Comparison of ENCODE assay signal across 2 cellular contexts in the genomic region with DNA sequence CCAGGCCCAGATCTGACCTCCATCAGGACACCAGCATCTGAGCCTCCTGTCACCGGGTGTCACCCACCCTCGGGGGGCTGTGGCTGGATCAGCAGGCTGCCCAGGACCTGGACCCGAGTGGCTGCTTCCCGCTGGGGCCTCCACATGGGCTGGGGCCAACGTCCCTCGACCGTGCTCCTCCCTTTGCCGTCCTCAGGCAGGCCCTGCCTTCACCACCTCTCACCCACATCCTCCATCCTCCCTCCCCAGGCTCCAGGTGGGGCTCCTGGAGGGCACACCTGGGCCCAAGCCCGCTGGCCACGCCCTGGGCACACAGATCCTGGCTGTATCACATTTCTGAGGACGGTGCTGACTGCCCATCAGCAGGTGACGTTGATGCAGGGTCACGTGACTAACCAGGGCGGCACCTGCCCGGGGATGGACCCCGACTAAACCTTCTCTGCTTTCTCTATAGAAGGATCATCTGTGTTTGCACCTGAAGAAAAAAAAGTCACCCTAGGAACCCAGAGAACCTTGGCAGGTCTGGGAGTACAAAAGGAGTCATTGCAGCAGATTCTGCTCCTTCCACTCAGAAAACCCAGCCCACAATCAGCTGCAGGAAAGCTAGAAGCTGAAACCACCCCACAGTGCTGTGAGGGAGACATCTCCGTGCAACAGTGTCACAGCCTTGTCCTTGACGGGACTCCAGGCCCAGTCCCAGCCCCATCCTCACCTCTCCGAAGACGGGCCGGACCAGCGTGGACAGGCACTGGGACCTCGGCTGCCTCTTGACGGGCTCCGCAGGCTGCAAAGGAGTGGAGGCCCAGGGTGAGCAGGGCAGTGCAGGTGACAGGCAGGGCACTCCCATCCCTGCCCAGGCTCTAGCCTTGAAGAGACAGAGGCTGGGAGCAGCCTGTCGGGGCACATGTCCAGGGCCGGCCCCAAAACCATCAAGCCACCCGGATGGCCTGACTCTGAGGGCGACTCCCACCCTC.
A peak's percentile ranks its signal among the peaks of the same experiment; 100 is the strongest.
TF ChIP-seq lines count a peak whose summit lies in the region.

No MANE protein-coding gene starts in this region.

TF ChIP-seq in Ishikawa, 13 proteins besides CTCF, POLR2A, EP300 and RAD21 (continued from another document):
- TF ChIP-seq, protein P1, sequence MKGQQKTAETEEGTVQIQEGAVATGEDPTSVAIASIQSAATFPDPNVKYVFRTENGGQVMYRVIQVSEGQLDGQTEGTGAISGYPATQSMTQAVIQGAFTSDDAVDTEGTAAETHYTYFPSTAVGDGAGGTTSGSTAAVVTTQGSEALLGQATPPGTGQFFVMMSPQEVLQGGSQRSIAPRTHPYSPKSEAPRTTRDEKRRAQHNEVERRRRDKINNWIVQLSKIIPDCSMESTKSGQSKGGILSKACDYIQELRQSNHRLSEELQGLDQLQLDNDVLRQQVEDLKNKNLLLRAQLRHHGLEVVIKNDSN (IDR thresholded peaks at IDR 0.05) = peak; percentile 25; the same call in 1 of the 2 replicates

TF ChIP-seq in SK-N-SH, 30 proteins besides CTCF, POLR2A, EP300 and RAD21 (continued from another document):
- TF ChIP-seq USF2 (IDR thresholded peaks at IDR 0.05; ENCODE audit: borderline replicate concordance, low read depth, low read length) (no peak), TEAD4 (IDR thresholded peaks at IDR 0.05; ENCODE audit: borderline replicate concordance, insufficient read depth) (no peak), POLR2AphosphoS5 (IDR thresholded peaks at IDR 0.05; ENCODE audit: low read depth, low read length) (no peak), GABPA (IDR thresholded peaks at IDR 0.05; ENCODE audit: low read depth) (no peak), IRF3 (IDR thresholded peaks at IDR 0.05; ENCODE audit: low read depth, low read length) (no peak), MAX (IDR thresholded peaks at IDR 0.05; ENCODE audit: low read depth) (no peak), GATA2 (CRISPR knock-in tag; IDR thresholded peaks at IDR 0.05) (no peak), RFX5 (IDR thresholded peaks at IDR 0.05; ENCODE audit: low read length) (no peak), MEF2A (IDR thresholded peaks at IDR 0.05; ENCODE audit: borderline replicate concordance, low read depth) (no peak), ELF1 (IDR thresholded peaks at IDR 0.05) (no peak), NFIC (IDR thresholded peaks at IDR 0.05; ENCODE audit: borderline replicate concordance) (no peak)
- TF ChIP-seq, protein P2, sequence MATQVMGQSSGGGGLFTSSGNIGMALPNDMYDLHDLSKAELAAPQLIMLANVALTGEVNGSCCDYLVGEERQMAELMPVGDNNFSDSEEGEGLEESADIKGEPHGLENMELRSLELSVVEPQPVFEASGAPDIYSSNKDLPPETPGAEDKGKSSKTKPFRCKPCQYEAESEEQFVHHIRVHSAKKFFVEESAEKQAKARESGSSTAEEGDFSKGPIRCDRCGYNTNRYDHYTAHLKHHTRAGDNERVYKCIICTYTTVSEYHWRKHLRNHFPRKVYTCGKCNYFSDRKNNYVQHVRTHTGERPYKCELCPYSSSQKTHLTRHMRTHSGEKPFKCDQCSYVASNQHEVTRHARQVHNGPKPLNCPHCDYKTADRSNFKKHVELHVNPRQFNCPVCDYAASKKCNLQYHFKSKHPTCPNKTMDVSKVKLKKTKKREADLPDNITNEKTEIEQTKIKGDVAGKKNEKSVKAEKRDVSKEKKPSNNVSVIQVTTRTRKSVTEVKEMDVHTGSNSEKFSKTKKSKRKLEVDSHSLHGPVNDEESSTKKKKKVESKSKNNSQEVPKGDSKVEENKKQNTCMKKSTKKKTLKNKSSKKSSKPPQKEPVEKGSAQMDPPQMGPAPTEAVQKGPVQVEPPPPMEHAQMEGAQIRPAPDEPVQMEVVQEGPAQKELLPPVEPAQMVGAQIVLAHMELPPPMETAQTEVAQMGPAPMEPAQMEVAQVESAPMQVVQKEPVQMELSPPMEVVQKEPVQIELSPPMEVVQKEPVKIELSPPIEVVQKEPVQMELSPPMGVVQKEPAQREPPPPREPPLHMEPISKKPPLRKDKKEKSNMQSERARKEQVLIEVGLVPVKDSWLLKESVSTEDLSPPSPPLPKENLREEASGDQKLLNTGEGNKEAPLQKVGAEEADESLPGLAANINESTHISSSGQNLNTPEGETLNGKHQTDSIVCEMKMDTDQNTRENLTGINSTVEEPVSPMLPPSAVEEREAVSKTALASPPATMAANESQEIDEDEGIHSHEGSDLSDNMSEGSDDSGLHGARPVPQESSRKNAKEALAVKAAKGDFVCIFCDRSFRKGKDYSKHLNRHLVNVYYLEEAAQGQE (IDR thresholded peaks at IDR 0.05; ENCODE audit: low read depth, low read length) = no peak
